Comparison of ENCODE assay signal across 20 cellular contexts in the genomic region with DNA sequence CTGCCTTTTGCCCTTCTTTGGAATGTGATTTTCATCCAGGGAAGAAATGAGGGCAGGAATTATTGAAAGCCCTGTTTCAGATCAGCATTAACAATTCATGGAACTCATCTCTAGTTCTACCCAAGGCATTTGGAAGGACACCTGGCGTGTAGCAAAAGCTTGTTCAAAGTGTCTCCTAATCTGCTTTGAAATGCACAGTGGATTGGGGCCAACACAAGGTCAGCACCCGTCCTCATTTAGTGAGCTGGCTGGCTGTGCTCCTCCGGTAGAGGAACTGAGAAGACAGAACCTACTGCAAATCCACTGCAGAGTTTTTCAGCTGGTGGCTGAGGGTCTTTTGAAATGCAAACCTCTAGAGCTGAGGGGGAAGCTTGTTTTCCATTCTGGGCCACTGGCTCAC.
DNase-seq lines count a peak whose midpoint lies in the region; ATAC-seq, FAIRE-seq and TF ChIP-seq lines count a peak whose summit lies in the region.
"Had no signal": no experiment of that assay in that cellular context is flagged by ENCODE, and none has a peak within 500 bp of the region (broad histone marks: within the 10 kb centered on the region; RNA-seq: fewer than 3 reads in every experiment).

No MANE protein-coding gene starts in this region.

- no peaks in the 10 kb centered on the region for H3K4me1 Mint-ChIP-seq in progenitor cell of endocrine pancreas (ENCODE audit: low read depth)
- H3K4me1 Mint-ChIP-seq: naive B cell; stimulated activated effector memory CD8-positive, alpha-beta T cell treated with anti-CD3 and anti-CD28 coated beads, Interleukin-12 subunit alpha, Interleukin-12 subunit beta, amount 100 ng/mL, for 72 hours had no signal

- no peak overlapping the region for H3K4me3 Mint-ChIP-seq in progenitor cell of endocrine pancreas (ENCODE audit: low read depth)
- H3K4me3 Mint-ChIP-seq: activated CD8-positive, alpha-beta T cell treated with anti-CD3 and anti-CD28 coated beads for 36 hours; stimulated activated effector memory CD8-positive, alpha-beta T cell treated with anti-CD3 and anti-CD28 coated beads, Interleukin-12 subunit alpha, Interleukin-12 subunit beta, amount 100 ng/mL, for 72 hours had no signal

- no peak for TF ChIP-seq POLR2A in GM12892 (IDR thresholded peaks at IDR 0.05; ENCODE audit: low read depth, low read length)

- no peak overlapping the region for H3K27ac Mint-ChIP-seq in progenitor cell of endocrine pancreas
- H3K27ac Mint-ChIP-seq: activated CD8-positive, alpha-beta T cell treated with anti-CD3 and anti-CD28 coated beads for 36 hours; stimulated activated effector memory CD8-positive, alpha-beta T cell treated with anti-CD3 and anti-CD28 coated beads, Interleukin-12 subunit alpha, Interleukin-12 subunit beta, amount 100 ng/mL, for 72 hours had no signal

- ATAC-seq in GM21515 (IDR thresholded peaks at IDR 0.05; ENCODE audit: unreplicated experiment) = peak; percentile 54
- ATAC-seq in HG03354 (IDR thresholded peaks at IDR 0.05; ENCODE audit: poor library complexity, severe bottlenecking, unreplicated experiment) = peak; percentile 50
- ATAC-seq: activated CD8-positive, alpha-beta T cell treated with anti-CD3 and anti-CD28 coated beads for 36 hours; lower lobe of right lung; stimulated activated effector memory CD8-positive, alpha-beta T cell treated with anti-CD3 and anti-CD28 coated beads, Interleukin-12 subunit alpha, Interleukin-12 subunit beta, amount 100 ng/mL, for 72 hours; upper lobe of right lung had no signal

- peaks cover 11% of the 10 kb centered on the region for H3K27me3 Mint-ChIP-seq in progenitor cell of endocrine pancreas
- H3K27me3 Mint-ChIP-seq: activated CD8-positive, alpha-beta T cell treated with anti-CD3 and anti-CD28 coated beads for 36 hours had no signal

- FAIRE-seq in GM12892 (lab: Jason Lieb, UNC) = peak; percentile 83
- FAIRE-seq: endometrium, G401.6 had no signal

- H3K9me3 Mint-ChIP-seq in progenitor cell of endocrine pancreas (ENCODE audit: low read depth) = peaks cover 5% of the 10 kb centered on the region
- H3K9me3 Mint-ChIP-seq: stimulated activated effector memory CD8-positive, alpha-beta T cell treated with anti-CD3 and anti-CD28 coated beads, Interleukin-12 subunit alpha, Interleukin-12 subunit beta, amount 100 ng/mL, for 72 hours had no signal

- no peaks in the 10 kb centered on the region for H3K36me3 Mint-ChIP-seq in progenitor cell of endocrine pancreas (ENCODE audit: insufficient read depth)
- H3K36me3 Mint-ChIP-seq: stimulated activated effector memory CD8-positive, alpha-beta T cell treated with anti-CD3 and anti-CD28 coated beads, Interleukin-12 subunit alpha, Interleukin-12 subunit beta, amount 100 ng/mL, for 72 hours had no signal

- DNase-seq in GM12892 (ENCODE audit: insufficient read length) (no peak), iPS DF 19.7 (ENCODE audit: low read depth, low spot score) (peak; percentile 47), progenitor cell of endocrine pancreas (ENCODE audit: low spot score, unreplicated experiment) (no peak), NCI-H2196 (lab: John Stamatoyannopoulos, UW; ENCODE audit: unreplicated experiment) (no peak), DMS 273 treated with DMSO at 0.1 percent for 48 hours (lab: John Stamatoyannopoulos, UW) (no peak), NK-92 (lab: John Stamatoyannopoulos, UW; ENCODE audit: unreplicated experiment) (no peak)
- DNase-seq: ACHN; activated CD8-positive, alpha-beta T cell treated with anti-CD3 and anti-CD28 coated beads for 36 hours; central memory CD4-positive, alpha-beta T cell; lower lobe of right lung; naive B cell; NCI-H1436 treated with DMSO at 0.1 percent for 48 hours; NCI-H446; SK-N-SH; upper lobe of right lung had no signal

- no peak for TF ChIP-seq CTCF in progenitor cell of endocrine pancreas (IDR thresholded peaks at IDR 0.05; ENCODE audit: unreplicated experiment)
